14 cellular contexts compared by ENCODE assay signal in genomic region chr18:24413148-24413547, GRCh38. TPM values are rescaled to one million over a fixed set of nuclear protein-coding genes. Genes with fewer than 3 reads are reported as not detected.
DNase-seq lines count a peak whose midpoint lies in the region; ATAC-seq and TF ChIP-seq lines count a peak whose summit lies in the region.
"Had no signal": no experiment of that assay in that cellular context is flagged by ENCODE, and none has a peak within 500 bp of the region (broad histone marks: within the 10 kb centered on the region; RNA-seq: fewer than 3 reads in every experiment).

No MANE protein-coding gene starts in this region.

- no peak overlapping the region for H3K4me3 ChIP-seq in cardiac fibroblast (replicated peaks in 1 of 2; ENCODE audit: low read depth in 2 of 2, low read length in 2 of 2)
- H3K4me3 ChIP-seq: body of pancreas had no signal

- H3K27me3 Mint-ChIP-seq in HFFc6 (ENCODE audit: insufficient read depth), result peaks cover 11% of the 10 kb centered on the region

- H3K27ac Mint-ChIP-seq in HFFc6, result no peak overlapping the region
- H3K27ac Mint-ChIP-seq: naive thymus-derived CD4-positive, alpha-beta T cell; stimulated activated memory B cell treated with anti-CD40 and anti-IgM and Interleukin-4, amounts not matched to agents 10 μg/mL and 1 μg/mL and 100 μg/mL, for 72 hours; T-helper 2 cell treated with Interferon-gamma antibody and Interleukin-4, amounts not matched to agents 5 μg/mL and 100 μg/mL, for 36 hours had no signal

- ATAC-seq in left lobe of liver (peak; percentile 21), HG03108 (IDR thresholded peaks at IDR 0.05; ENCODE audit: unreplicated experiment) (no peak), GM18873 (IDR thresholded peaks at IDR 0.05; ENCODE audit: low FRiP score, unreplicated experiment) (no peak)
- ATAC-seq: body of pancreas; naive thymus-derived CD4-positive, alpha-beta T cell; stimulated activated memory B cell treated with anti-CD40 and anti-IgM and Interleukin-4, amounts not matched to agents 10 μg/mL and 1 μg/mL and 100 μg/mL, for 72 hours had no signal

- H3K36me3 Mint-ChIP-seq in HFFc6 (ENCODE audit: low read depth), result no peaks in the 10 kb centered on the region
- H3K36me3 Mint-ChIP-seq: stimulated activated memory B cell treated with anti-CD40 and anti-IgM and Interleukin-4, amounts not matched to agents 10 μg/mL and 1 μg/mL and 100 μg/mL, for 72 hours had no signal

- H3K9me3 Mint-ChIP-seq in HFFc6, result no peaks in the 10 kb centered on the region
- H3K9me3 Mint-ChIP-seq: naive thymus-derived CD4-positive, alpha-beta T cell; stimulated activated memory B cell treated with anti-CD40 and anti-IgM and Interleukin-4, amounts not matched to agents 10 μg/mL and 1 μg/mL and 100 μg/mL, for 72 hours had no signal

- DNase-seq in AG20443 (ENCODE audit: low spot score), result peak; percentile 68
- DNase-seq in HFFc6, result no peak
- DNase-seq in cardiac fibroblast (ENCODE audit: low read depth in 2 of 2), result no peak
- DNase-seq in left lobe of liver (ENCODE audit: low spot score), result no peak
- DNase-seq in mesenteric fat pad (ENCODE audit: low spot score), result no peak
- DNase-seq in activated CD4-positive, alpha-beta T cell treated with anti-CD3 and anti-CD28 coated beads for 4 hours, result no peak
- DNase-seq: body of pancreas, DMS79, NCI-H510A treated with DMSO at 0.1 percent for 48 hours had no signal

- TF ChIP-seq CTCF in HFFc6 (IDR thresholded peaks at IDR 0.05) (peak; percentile 33; the same call in 1 of the 2 replicates), cardiac fibroblast (IDR thresholded peaks at IDR 0.05; ENCODE audit: low read depth, low read length) (peak; percentile 28)

- no peak overlapping the region for H3K4me3 Mint-ChIP-seq in HFFc6
- H3K4me3 Mint-ChIP-seq: naive thymus-derived CD4-positive, alpha-beta T cell; stimulated activated memory B cell treated with anti-CD40 and anti-IgM and Interleukin-4, amounts not matched to agents 10 μg/mL and 1 μg/mL and 100 μg/mL, for 72 hours; T-helper 2 cell treated with Interferon-gamma antibody and Interleukin-4, amounts not matched to agents 5 μg/mL and 100 μg/mL, for 36 hours had no signal

- H3K4me1 Mint-ChIP-seq in HFFc6 (ENCODE audit: low read depth), result no peaks in the 10 kb centered on the region

RNA-seq across cellular contexts. Expression of gene IMPACT, which starts 13.3 kb away (rescaled TPM):
- total RNA-seq in HFFc6 (2021; fragmentation: NEBNext Ultra II Directional; extraction: Animal tissue kit (Norgen Biotek cat#: 25700)), result 10 to 100 TPM; 37.5 to 49.6 (median 45.6) TPM
- 14.8 TPM for total RNA-seq in left lobe of liver
- total RNA-seq in mesenteric fat pad, result 33.3 TPM

RNA-seq across cellular contexts. Expression of gene OSBPL1A, which starts 15.5 kb away (rescaled TPM):
- 10 to 100 TPM in 4 of 6 experiments, 1 to 10 TPM in 2; 6.2 to 16.3 (median 13.7) TPM for total RNA-seq in HFFc6 (2021; fragmentation: NEBNext Ultra II Directional; extraction: Animal tissue kit (Norgen Biotek cat#: 25700))
- total RNA-seq in left lobe of liver, result 5.5 TPM
- total RNA-seq in mesenteric fat pad, result 162 TPM

RNA-seq across cellular contexts. Expression of gene HRH4, which starts 47.3 kb away (rescaled TPM):
- not detected for total RNA-seq in HFFc6 (2021; fragmentation: NEBNext Ultra II Directional; extraction: Animal tissue kit (Norgen Biotek cat#: 25700))
- 0.15 TPM for total RNA-seq in left lobe of liver
- total RNA-seq in mesenteric fat pad, result 0.39 TPM
- total RNA-seq: body of pancreas had no signal
